Comparison of ENCODE assay signal across 8 cellular contexts in genomic region chr16:83899272-83899897, GRCh38. TPM values are rescaled to one million over a fixed set of nuclear protein-coding genes. Genes with fewer than 3 reads are reported as not detected.
DNase-seq lines count a peak whose midpoint lies in the region; ATAC-seq and TF ChIP-seq lines count a peak whose summit lies in the region.

No MANE protein-coding gene starts in this region.

- intact Hi-C loops in left ventricle myocardium superior (cut with micrococcal nuclease), result no loop called here

- H3K36me3 ChIP-seq in RWPE2 (ENCODE audit: low read depth) (no peaks in the 10 kb centered on the region), adipocyte (ENCODE audit: control insufficient read depth, insufficient read depth, low read length, severe bottlenecking) (no peaks in the 10 kb centered on the region)

- H3K4me3 ChIP-seq in AG10803 (ENCODE audit: low read length) (peak overlapping the region; percentile 72), RWPE2 (ENCODE audit: severe bottlenecking) (peak overlapping the region; percentile 98), adipocyte (ENCODE audit: low read length) (peak overlapping the region; percentile 87)

- no peaks in the 10 kb centered on the region for H3K4me1 ChIP-seq in RWPE2 (ENCODE audit: insufficient read depth, poor library complexity, severe bottlenecking)
- peaks cover 51% of the 10 kb centered on the region for H3K4me1 ChIP-seq in adipocyte (ENCODE audit: control insufficient read depth, insufficient read depth, low read length)

- peak overlapping the region; percentile 87 for H3K9ac ChIP-seq in adipocyte (ENCODE audit: low read length)

- no peak for TF ChIP-seq CTCF in AG10803 (conservative IDR thresholded peaks at IDR 0.05; ENCODE audit: low read length)
- no peak for TF ChIP-seq CTCF in RWPE2 (IDR thresholded peaks at IDR 0.05; ENCODE audit: poor library complexity, severe bottlenecking)

- peak; percentile 36 for ATAC-seq in GM18870 (IDR thresholded peaks at IDR 0.05; ENCODE audit: unreplicated experiment)
- ATAC-seq in HG03103 (IDR thresholded peaks at IDR 0.05; ENCODE audit: low read depth, unreplicated experiment), result peak; percentile 40
- peak; percentile 69 for ATAC-seq in RWPE2 (ENCODE audit: low read depth)
- ATAC-seq in left ventricle myocardium superior, result peak; percentile 28

- H3K27ac ChIP-seq in RWPE2 (ENCODE audit: poor library complexity, severe bottlenecking), result no peak overlapping the region

- DNase-seq in AG10803 (ENCODE audit: low read depth) (peak; percentile 61), RWPE2 (ENCODE audit: low spot score) (no peak), adipocyte (ENCODE audit: low read depth) (peak; percentile 68), left ventricle myocardium superior (peak; percentile 75), retina (peak; percentile 84), NCI-H345 treated with DMSO at 0.1 percent for 48 hours (lab: John Stamatoyannopoulos, UW; ENCODE audit: unreplicated experiment) (no peak)

- H3K9me3 ChIP-seq in RWPE2 (ENCODE audit: severe bottlenecking) (no peaks in the 10 kb centered on the region), adipocyte (ENCODE audit: control insufficient read depth, low read length) (no peaks in the 10 kb centered on the region)

- H3K27me3 ChIP-seq in RWPE2 (ENCODE audit: insufficient read depth, poor library complexity, severe bottlenecking), result no peaks in the 10 kb centered on the region
- no peaks in the 10 kb centered on the region for H3K27me3 ChIP-seq in adipocyte (replicated peaks; ENCODE audit: control insufficient read depth, insufficient read depth, low read length)

RNA-seq across cellular contexts. Expression of gene MLYCD, which starts 0.5 kb away (rescaled TPM):
- total RNA-seq in left ventricle myocardium superior, result 49.0 TPM

RNA-seq across cellular contexts. Expression of gene OSGIN1, which starts 53.7 kb away (rescaled TPM):
- 4.7 TPM for total RNA-seq in left ventricle myocardium superior

Comparison
In these comparisons a context has a peak if more than half of its experiments do, and no peak if none do; other contexts are left out.
1. DNase-seq: peak in AG10803 (single experiment), adipocyte (single experiment), left ventricle myocardium superior (single experiment) and retina (single experiment); none in RWPE2 (single experiment) and NCI-H345 treated with DMSO at 0.1 percent for 48 hours (single experiment).
2. Peak in every context shown above with its lines, with median percentiles within 50 percentile points of each other: H3K4me3 ChIP-seq and ATAC-seq.